Comparison of ENCODE assay signal across 7 cellular contexts in genomic region chr11:534592-535518, GRCh38. TPM values are rescaled to one million over a fixed set of nuclear protein-coding genes. Genes with fewer than 3 reads are reported as not detected.
A peak's percentile ranks its signal among the peaks of the same experiment; 100 is the strongest.
DNase-seq lines count a peak whose midpoint lies in the region; ATAC-seq and TF ChIP-seq lines count a peak whose summit lies in the region.

No MANE protein-coding gene starts in this region.

- H3K27ac Mint-ChIP-seq in memory B cell, result no peak overlapping the region

- WGBS in transverse colon (ENCODE audit: low coverage in 1 of 2), 2 donors, result 3% methylated on average over 12 of the region's 115 CpGs; no CpG with 5 or more reads in 1 of the 2 donors

- in situ Hi-C loops in transverse colon (cut with MboI; ENCODE audit: low pct_ligation_motif_present in 1 of 4, low pct_unique_long_range_greater_than_20kb in 1 of 4, low sequenced_read_pairs in 3 of 4), result no loop called here
- in situ Hi-C loops in G401 (cut with HindIII; ENCODE audit: low sequenced_read_pairs), result no loop called here

- TF ChIP-seq CTCF in colonic mucosa (IDR thresholded peaks at IDR 0.05), result no peak
- no peak for TF ChIP-seq CTCF in transverse colon (IDR thresholded peaks at IDR 0.05)

- H3K4me1 Mint-ChIP-seq in memory B cell, result peaks cover 17% of the 10 kb centered on the region

- H3K9me3 ChIP-seq in colonic mucosa (no peaks in the 10 kb centered on the region), transverse colon (no peaks in the 10 kb centered on the region)

- H3K36me3 ChIP-seq in colonic mucosa (peaks cover 8% of the 10 kb centered on the region), transverse colon (no peaks in the 10 kb centered on the region)

- peak overlapping the region; percentile 78 for H3K4me3 Mint-ChIP-seq in memory B cell

- TF ChIP-seq POLR2A in transverse colon (IDR thresholded peaks at IDR 0.05), result no peak

- H3K36me3 Mint-ChIP-seq in memory B cell, result peaks cover 4% of the 10 kb centered on the region

- DNase-seq in colonic mucosa, result no peak
- DNase-seq in memory B cell (ENCODE audit: low spot score in 2 of 2), result peak in 1 of 2 donors; percentile 55
- no peak for DNase-seq in transverse colon
- DNase-seq in G401 (ENCODE audit: low spot score), result no peak

- peaks cover 11% of the 10 kb centered on the region for H3K4me1 ChIP-seq in colonic mucosa
- peaks cover 11 to 37% (median 35%) of the 10 kb centered on the region in 4 donors for H3K4me1 ChIP-seq in transverse colon

- H3K27me3 Mint-ChIP-seq in memory B cell, result no peaks in the 10 kb centered on the region

- ATAC-seq in GM18498 (IDR thresholded peaks at IDR 0.05; ENCODE audit: unreplicated experiment), result peak; percentile 1
- ATAC-seq in HG02981 (IDR thresholded peaks at IDR 0.05; ENCODE audit: unreplicated experiment), result peak; percentile 17
- peak; percentile 29 for ATAC-seq in SK-N-SH treated with all-trans-retinoic acid at 6 μM for 48 hours
- ATAC-seq in memory B cell (ENCODE audit: low read depth), result peak; percentile 12

- peak overlapping the region; percentile 92 for H3K4me3 ChIP-seq in colonic mucosa
- H3K4me3 ChIP-seq in transverse colon, result peak overlapping the region; percentile 58 to 96 (median 89)

- H3K27ac ChIP-seq in colonic mucosa (peak overlapping the region; percentile 57), transverse colon (peak overlapping the region; percentile 68 to 95 (median 87))

- intact Hi-C loops in colonic mucosa (cut with DNase I), result no loop called here
- intact Hi-C loops in transverse colon (cut with DNase I; ENCODE audit: low total_unique reads), result no loop called here

- no peaks in the 10 kb centered on the region for H3K9me3 Mint-ChIP-seq in memory B cell

- H3K9ac ChIP-seq in colonic mucosa (ENCODE audit: low read depth in 2 of 2, low read length in 2 of 2), result peak overlapping the region; percentile 76 to 78

- no peak for TF ChIP-seq EP300 in transverse colon (IDR thresholded peaks at IDR 0.05; ENCODE audit: low read depth)

- H3K27me3 ChIP-seq in colonic mucosa, result no peaks in the 10 kb centered on the region
- peaks cover 2% of the 10 kb centered on the region for H3K27me3 ChIP-seq in transverse colon

TF ChIP-seq in SK-N-SH treated with all-trans-retinoic acid at 6 μM for 48 hours, 23 proteins besides CTCF, POLR2A, EP300 and RAD21:
- no peak for TF ChIP-seq ZNF8 (CRISPR knock-in tag; IDR thresholded peaks at IDR 0.05)
- TF ChIP-seq BACH2 (CRISPR knock-in tag; IDR thresholded peaks at IDR 0.05; ENCODE audit: borderline replicate concordance), result no peak
- TF ChIP-seq ARNTL (CRISPR knock-in tag; IDR thresholded peaks at IDR 0.05; ENCODE audit: borderline replicate concordance, low read depth), result no peak
- no peak for TF ChIP-seq ZC3H10 (CRISPR knock-in tag; IDR thresholded peaks at IDR 0.05)
- no peak for TF ChIP-seq PATZ1 (CRISPR knock-in tag; IDR thresholded peaks at IDR 0.05; ENCODE audit: borderline replicate concordance)
- TF ChIP-seq SNAI2 (CRISPR knock-in tag; IDR thresholded peaks at IDR 0.05), result no peak
- TF ChIP-seq RARB (CRISPR knock-in tag; IDR thresholded peaks at IDR 0.05), result no peak
- TF ChIP-seq OSR1 (CRISPR knock-in tag; IDR thresholded peaks at IDR 0.05), result no peak
- TF ChIP-seq TSHZ2 (CRISPR knock-in tag; IDR thresholded peaks at IDR 0.05), result no peak
- no peak for TF ChIP-seq ZFP3 (CRISPR knock-in tag; IDR thresholded peaks at IDR 0.05)
- TF ChIP-seq CSDC2 (CRISPR knock-in tag; IDR thresholded peaks at IDR 0.05), result no peak
- no peak for TF ChIP-seq TCF4 (CRISPR knock-in tag; IDR thresholded peaks at IDR 0.05; ENCODE audit: borderline replicate concordance)
TF ChIP-seq in SK-N-SH treated with all-trans-retinoic acid at 6 μM for 48 hours: peak in this region for 0.

RNA-seq across cellular contexts. Expression of gene HRAS, which starts 0.5 kb away (rescaled TPM):
- 10 to 100 TPM; 38.4 to 67.0 TPM for total RNA-seq in colonic mucosa
- 10 to 100 TPM; 31.0 to 57.1 (median 33.9) TPM for total RNA-seq in transverse colon
- 51.7 and 60.1 TPM in 2 replicates for total RNA-seq in G401 (2014; rRNA removed; shearing (Covaris generic))

RNA-seq across cellular contexts. Expression of gene LRRC56, which starts 2.5 kb away (rescaled TPM):
- 1 to 10 TPM; 2.8 to 3.2 TPM for total RNA-seq in colonic mucosa
- total RNA-seq in transverse colon, result 1 to 10 TPM; 2.3 to 8.4 (median 3.1) TPM
- total RNA-seq in G401 (2014; rRNA removed; shearing (Covaris generic)), result 0.03 and 1.0 TPM in 2 replicates

RNA-seq across cellular contexts. Expression of gene LMNTD2, which starts 25.7 kb away (rescaled TPM):
- total RNA-seq in colonic mucosa, result 10 to 100 TPM in 1 of 2 donors, 1 to 10 TPM in 1; 9.8 to 13.6 TPM
- total RNA-seq in transverse colon, result 10 to 100 TPM; 14.8 to 89.0 (median 16.6) TPM
- 2.0 and 2.1 TPM in 2 replicates for total RNA-seq in G401 (2014; rRNA removed; shearing (Covaris generic))

RNA-seq across cellular contexts. Expression of gene RASSF7, which starts 25.9 kb away (rescaled TPM):
- total RNA-seq in colonic mucosa, result 100 to 1,000 TPM; 108 to 139 TPM
- total RNA-seq in transverse colon, result 100 to 1,000 TPM; 131 to 247 (median 213) TPM
- 43.1 and 107 TPM in 2 replicates for total RNA-seq in G401 (2014; rRNA removed; shearing (Covaris generic))

RNA-seq across cellular contexts. Expression of gene RNH1, which starts 27.8 kb away (rescaled TPM):
- total RNA-seq in colonic mucosa, result 100 to 1,000 TPM; 106 to 140 TPM
- 100 to 1,000 TPM; 151 to 309 (median 198) TPM for total RNA-seq in transverse colon
- 164 and 168 TPM in 2 replicates for total RNA-seq in G401 (2014; rRNA removed; shearing (Covaris generic))
